8 cellular contexts compared by ENCODE assay signal in genomic region chr7:604038-604883, GRCh38.
A peak's percentile ranks its signal among the peaks of the same experiment; 100 is the strongest.
DNase-seq lines count a peak whose midpoint lies in the region; ATAC-seq and TF ChIP-seq lines count a peak whose summit lies in the region.

No MANE protein-coding gene starts in this region.

- ATAC-seq in HG02840 (IDR thresholded peaks at IDR 0.05; ENCODE audit: low FRiP score, unreplicated experiment) (peak; percentile 59), Panc1 (peak; percentile 30), left ventricle myocardium superior (peak; percentile 88)

- intact Hi-C loops in Panc1 (cut with micrococcal nuclease; ENCODE audit: unreplicated experiment) = no loop called here
- intact Hi-C loops in left ventricle myocardium superior (cut with micrococcal nuclease) = no loop called here

- peak; percentile 6 for TF ChIP-seq CTCF in GM13977 (IDR thresholded peaks at IDR 0.05; ENCODE audit: extremely low read depth, insufficient read depth, missing control alignments)
- no peak for TF ChIP-seq CTCF in Panc1 (IDR thresholded peaks at IDR 0.05)

- DNase-seq in GM13977 (ENCODE audit: low spot score) = peak; percentile 91
- no peak for DNase-seq in Panc1 (ENCODE audit: low read depth, low spot score)
- DNase-seq in activated gamma-delta T cell (lab: John Stamatoyannopoulos, UW) = peak; percentile 90
- DNase-seq in left ventricle myocardium superior = peak; percentile 87
- DNase-seq in stimulated activated CD4-positive, alpha-beta T cell treated with anti-CD3 and anti-CD28 coated beads, Interleukin-12 subunit alpha, Interleukin-12 subunit beta, amount 100 ng/mL, for 24 hours (ENCODE audit: low read depth in 2 of 2) = peak; percentile 89 to 92
- no peak for DNase-seq in NCI-H510A treated with DMSO at 0.1 percent for 48 hours (lab: John Stamatoyannopoulos, UW)
- no peak for DNase-seq in DMS153 treated with DMSO at 0.1 percent for 48 hours (lab: John Stamatoyannopoulos, UW; ENCODE audit: unreplicated experiment)

- no peaks in the 10 kb centered on the region; the same call in 1 of the 2 replicates for H3K4me1 ChIP-seq in Panc1 (ENCODE audit: control insufficient read depth, insufficient read depth, low read length)

- no peaks in the 10 kb centered on the region for H3K27me3 ChIP-seq in Panc1 (ENCODE audit: control insufficient read depth, insufficient read depth, low read length)

- no TSS peak for BruUV-seq in Panc1 (replicated peaks; lab: Mats Ljungman, UMichigan)

- no peak overlapping the region for H3K4me3 ChIP-seq in Panc1 (ENCODE audit: low read depth in 2 of 2, low read length in 2 of 2)

- in situ Hi-C loops in GM13977 (cut with MboI; ENCODE audit: low pct_unique_long_range_greater_than_20kb, low sequenced_read_pairs, unreplicated experiment) (no loop called here), Panc1 (cut with HindIII; ENCODE audit: low pct_unique_long_range_greater_than_20kb, low sequenced_read_pairs) (no loop called here)

- POLR2A ChIA-PET in Panc1 (lab: Charles Lee) = no interaction called here

- no peak overlapping the region for H3K27ac ChIP-seq in Panc1 (ENCODE audit: low read length)

- CTCF ChIA-PET in Panc1 (lab: Charles Lee) = interaction anchor here (0.5 kb wide), 1 partner anchor 271 kb away, joined by 3 read pairs; no protein-coding TSS in a partner anchor

- H3K9me3 ChIP-seq in Panc1 (ENCODE audit: control insufficient read depth, insufficient read depth, low read depth, low read length) = no peaks in the 10 kb centered on the region

- no peaks in the 10 kb centered on the region for H3K36me3 ChIP-seq in Panc1 (ENCODE audit: control insufficient read depth, insufficient read depth, low read length)

Comparison
In these comparisons a context has a peak if more than half of its experiments do, and no peak if none do; other contexts are left out.
1. DNase-seq: peak in GM13977 (single experiment), activated gamma-delta T cell (single experiment), left ventricle myocardium superior (single experiment) and stimulated activated CD4-positive, alpha-beta T cell treated with anti-CD3 and anti-CD28 coated beads, Interleukin-12 subunit alpha, Interleukin-12 subunit beta, amount 100 ng/mL, for 24 hours (2 of 2); none in Panc1 (single experiment), NCI-H510A treated with DMSO at 0.1 percent for 48 hours (single experiment) and DMS153 treated with DMSO at 0.1 percent for 48 hours (single experiment).
2. ATAC-seq: peak in every context shown above with its lines; median percentile 88 in left ventricle myocardium superior; 59 in HG02840; 30 in Panc1.